Comparison of ENCODE assay signal across 24 cellular contexts in the genomic region with DNA sequence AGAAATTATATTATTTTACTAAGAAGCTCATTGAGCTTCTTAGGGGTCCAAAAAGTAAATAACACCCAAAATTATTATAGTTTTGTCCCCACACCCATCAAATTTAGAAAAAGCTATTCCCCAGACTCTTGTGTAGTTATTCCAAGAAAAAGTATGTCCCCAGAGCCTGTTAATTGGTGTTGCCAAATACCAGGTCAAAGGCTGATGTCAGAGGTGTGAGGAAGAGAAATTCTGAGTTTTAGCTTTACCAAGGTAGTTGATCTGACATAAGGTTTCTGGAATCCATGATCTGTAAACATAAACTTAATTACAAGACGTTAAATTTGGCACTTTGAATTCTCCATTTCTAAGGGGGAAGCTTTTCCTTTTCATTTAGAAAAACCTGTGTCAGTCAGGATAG.
"Had no signal": no experiment of that assay in that cellular context is flagged by ENCODE, and none has a peak within 500 bp of the region (broad histone marks: within the 10 kb centered on the region; RNA-seq: fewer than 3 reads in every experiment).

No MANE protein-coding gene starts in this region.

- H3K27me3 ChIP-seq: esophagus squamous epithelium, left lung, ovary, right lobe of liver, stomach, thyroid gland, vagina had no signal

- H3K27ac Mint-ChIP-seq: effector memory CD8-positive, alpha-beta T cell; natural killer cell had no signal

- H3K4me3 ChIP-seq: esophagus squamous epithelium, left lung, lower lobe of right lung, ovary, psoas muscle, right lobe of liver, stomach, thyroid gland, vagina had no signal

- H3K36me3 ChIP-seq: esophagus squamous epithelium, left lung, lower lobe of right lung, ovary, right lobe of liver, stomach, thyroid gland, vagina had no signal

- FAIRE-seq: endometrium, kidney, small intestine had no signal

- H3K9me3 ChIP-seq: esophagus squamous epithelium, left lung, lower lobe of right lung, ovary, psoas muscle, right lobe of liver, stomach, thyroid gland, vagina had no signal

- H3K36me3 Mint-ChIP-seq: natural killer cell had no signal

- DNase-seq: cortex of kidney; effector memory CD8-positive, alpha-beta T cell; esophagus squamous epithelium; foreskin melanocyte; glutamatergic neuron; kidney; left lung; lower lobe of right lung; natural killer cell; occipital lobe; ovary; posterior cingulate gyrus; psoas muscle; right lobe of liver; small intestine; stimulated activated CD4-positive, alpha-beta T cell treated with anti-CD3 and anti-CD28 coated beads, Interleukin-12 subunit alpha, Interleukin-12 subunit beta, amount 100 ng/mL, for 4 hours; stimulated activated CD4-positive, alpha-beta T cell treated with anti-CD3 and anti-CD28 coated beads, Interleukin-1b, Interleukin-23, amount 100 ng/mL, for 48 hours; stimulated activated CD4-positive, alpha-beta T cell treated with anti-CD3 and anti-CD28 coated beads, Interleukin-4, amount 100 ng/mL, for 1 hour; stimulated activated CD8-positive, alpha-beta memory T cell treated with anti-CD3 and anti-CD28 coated beads, Interleukin-4, amount 100 ng/mL, for 48 hours; stimulated activated naive CD4-positive, alpha-beta T cell treated with Interleukin-2 at 50 U/mL for 16 hours; stomach; thyroid gland had no signal

- H3K4me1 ChIP-seq: esophagus squamous epithelium, left lung, lower lobe of right lung, psoas muscle, right lobe of liver, thyroid gland, vagina had no signal

- H3K27ac ChIP-seq: esophagus squamous epithelium, left lung, lower lobe of right lung, ovary, psoas muscle, right lobe of liver, stomach, thyroid gland, vagina had no signal

- ATAC-seq: effector memory CD8-positive, alpha-beta T cell; left lung; natural killer cell; psoas muscle had no signal

- H3K27me3 Mint-ChIP-seq: effector memory CD8-positive, alpha-beta T cell had no signal

- H3K4me3 Mint-ChIP-seq: effector memory CD8-positive, alpha-beta T cell; natural killer cell had no signal

- H3K9me3 Mint-ChIP-seq: effector memory CD8-positive, alpha-beta T cell; natural killer cell had no signal
